ENCODE assay signal across 7 cellular contexts in genomic region chr21:42408718-42409117, GRCh38. TPM values are rescaled to one million over a fixed set of nuclear protein-coding genes. Genes with fewer than 3 reads are reported as not detected.
"Had no signal": no experiment of that assay in that cellular context is flagged by ENCODE, and none has a peak within 500 bp of the region (broad histone marks: within the 10 kb centered on the region; RNA-seq: fewer than 3 reads in every experiment).

No MANE protein-coding gene starts in this region.

RNA-seq across cellular contexts. Expression of gene UBASH3A, which starts 5.0 kb away (rescaled TPM):
- total RNA-seq: HT-29, LHCN-M2, MCF 10A, PC-9, Right ventricle myocardium inferior, RPMI7951, SJCRH30 had no signal

RNA-seq across cellular contexts. Expression of gene TMPRSS3, which starts 12.9 kb away (rescaled TPM):
- total RNA-seq: LHCN-M2, Right ventricle myocardium inferior, RPMI7951, SJCRH30 had no signal

RNA-seq across cellular contexts. Expression of gene TFF1, which starts 42.4 kb away (rescaled TPM):
- total RNA-seq: LHCN-M2, MCF 10A, Right ventricle myocardium inferior, RPMI7951, SJCRH30 had no signal

RNA-seq across cellular contexts. Expression of gene TFF2, which starts 57.9 kb away (rescaled TPM):
- total RNA-seq: LHCN-M2, MCF 10A, Right ventricle myocardium inferior, RPMI7951, SJCRH30 had no signal
